8 cellular contexts compared by ENCODE assay signal in genomic region chr5:57316798-57317327, GRCh38.
DNase-seq lines count a peak whose midpoint lies in the region; ATAC-seq and TF ChIP-seq lines count a peak whose summit lies in the region.

No MANE protein-coding gene starts in this region.

- CTCF ChIA-PET in WTC11 (lab: Charles Lee), result no interaction called here

- no peak overlapping the region for H2BK120ac ChIP-seq in mesendoderm (ENCODE audit: low read depth, low read length)

- no peak overlapping the region for H4K5ac ChIP-seq in mesendoderm (ENCODE audit: low read length)

- DNase-seq in AG20443 (ENCODE audit: low spot score), result peak; percentile 73
- peak; percentile 97 for DNase-seq in astrocyte of the cerebellum (ENCODE audit: low read depth)
- peak; percentile 40 for DNase-seq in mesendoderm
- DNase-seq in effector CD4-positive, alpha-beta T cell, result no peak
- no peak for DNase-seq in WTC11 (ENCODE audit: low spot score)
- no peak for DNase-seq in D341Med (ENCODE audit: low spot score)

- H2AK5ac ChIP-seq in mesendoderm (ENCODE audit: low read length), result no peak overlapping the region

- no peaks in the 10 kb centered on the region for H3K79me1 ChIP-seq in mesendoderm (ENCODE audit: low read length)

- H3K4me1 Mint-ChIP-seq in WTC11, result peaks cover 4% of the 10 kb centered on the region

- H3K56ac ChIP-seq in mesendoderm (ENCODE audit: low read length), result no peak overlapping the region

- no peak overlapping the region for H4K8ac ChIP-seq in mesendoderm (ENCODE audit: low read depth, low read length)

- no peaks in the 10 kb centered on the region for H3K27me3 ChIP-seq in mesendoderm (ENCODE audit: insufficient read depth, low read length, poor library complexity)

- no peak overlapping the region for H2BK15ac ChIP-seq in mesendoderm (replicated peaks; ENCODE audit: low read depth)

- ATAC-seq in HG02798 (IDR thresholded peaks at IDR 0.05; ENCODE audit: poor library complexity, unreplicated experiment), result peak; percentile 82
- ATAC-seq in GM21360 (IDR thresholded peaks at IDR 0.05; ENCODE audit: unreplicated experiment), result no peak
- no peak for ATAC-seq in WTC11

- H3K23ac ChIP-seq in mesendoderm (ENCODE audit: low read length), result no peak overlapping the region

- no peak overlapping the region for H3K27ac ChIP-seq in mesendoderm (ENCODE audit: low read depth, low read length)

- no peak overlapping the region for H3K4ac ChIP-seq in mesendoderm (ENCODE audit: low read depth, low read length)

- H3K9ac ChIP-seq in mesendoderm (ENCODE audit: low read length), result no peak overlapping the region

- H2BK5ac ChIP-seq in mesendoderm (ENCODE audit: low read length), result no peak overlapping the region

- H3K4me1 ChIP-seq in mesendoderm (ENCODE audit: control insufficient read depth, low read depth, low read length), result no peaks in the 10 kb centered on the region

- H3K4me3 ChIP-seq in astrocyte of the cerebellum (ENCODE audit: low read depth, low read length), result no peak overlapping the region
- H3K4me3 ChIP-seq in mesendoderm (ENCODE audit: low read length), result no peak overlapping the region

- in situ Hi-C loops in astrocyte of the cerebellum (cut with HindIII; ENCODE audit: low sequenced_read_pairs), result loop anchor here (25.0 kb wide), 1 partner anchor 170 kb away; the partner anchor contains the start of gene ACTBL2

- WGBS in mesendoderm (ENCODE audit: extremely low coverage, insufficient coverage, low lambda C conversion rate), result no CpG with 5 or more reads among the region's 3 CpGs

- H3K27ac Mint-ChIP-seq in WTC11, result no peak overlapping the region

- no peak overlapping the region for H3K18ac ChIP-seq in mesendoderm (ENCODE audit: low read length)

- POLR2A ChIA-PET in WTC11 (lab: Charles Lee), result no interaction called here

- H3K4me3 Mint-ChIP-seq in WTC11, result no peak overlapping the region

- no peaks in the 10 kb centered on the region for H3K27me3 Mint-ChIP-seq in WTC11 (ENCODE audit: low read depth)

- no peak overlapping the region for H3K4me2 ChIP-seq in mesendoderm (ENCODE audit: low read length)

- no peaks in the 10 kb centered on the region for H3K36me3 Mint-ChIP-seq in WTC11

- H3K9me3 Mint-ChIP-seq in WTC11, result peaks cover 3% of the 10 kb centered on the region; the same call in 1 of the 2 replicates

- TF ChIP-seq CTCF in astrocyte of the cerebellum (IDR thresholded peaks at IDR 0.05; ENCODE audit: low read depth, low read length, missing control alignments), result no peak
- no peak for TF ChIP-seq CTCF in WTC11 (IDR thresholded peaks at IDR 0.05)

- H3K36me3 ChIP-seq in mesendoderm (ENCODE audit: control insufficient read depth, insufficient read depth, low read length), result no peaks in the 10 kb centered on the region

- H3K79me2 ChIP-seq in mesendoderm (ENCODE audit: control insufficient read depth, insufficient read depth, low read length), result no peaks in the 10 kb centered on the region

TF ChIP-seq in WTC11, 78 proteins besides CTCF, POLR2A, EP300 and RAD21:
- no peak for TF ChIP-seq NR1H2 (CRISPR knock-in tag; IDR thresholded peaks at IDR 0.05)
- TF ChIP-seq TP53 (CRISPR knock-in tag; IDR thresholded peaks at IDR 0.05), result no peak
- no peak for TF ChIP-seq ZMAT4 (CRISPR knock-in tag; IDR thresholded peaks at IDR 0.05)
- TF ChIP-seq TCF7 (CRISPR knock-in tag; IDR thresholded peaks at IDR 0.05; ENCODE audit: low read depth), result no peak
- no peak for TF ChIP-seq GABPB1 (CRISPR knock-in tag; IDR thresholded peaks at IDR 0.05)
- TF ChIP-seq, protein P1, sequence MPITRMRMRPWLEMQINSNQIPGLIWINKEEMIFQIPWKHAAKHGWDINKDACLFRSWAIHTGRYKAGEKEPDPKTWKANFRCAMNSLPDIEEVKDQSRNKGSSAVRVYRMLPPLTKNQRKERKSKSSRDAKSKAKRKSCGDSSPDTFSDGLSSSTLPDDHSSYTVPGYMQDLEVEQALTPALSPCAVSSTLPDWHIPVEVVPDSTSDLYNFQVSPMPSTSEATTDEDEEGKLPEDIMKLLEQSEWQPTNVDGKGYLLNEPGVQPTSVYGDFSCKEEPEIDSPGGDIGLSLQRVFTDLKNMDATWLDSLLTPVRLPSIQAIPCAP (CRISPR knock-in tag; IDR thresholded peaks at IDR 0.05), result no peak
- TF ChIP-seq HMGA2 (CRISPR knock-in tag; IDR thresholded peaks at IDR 0.05), result no peak
- no peak for TF ChIP-seq FOXK1 (CRISPR knock-in tag; IDR thresholded peaks at IDR 0.05)
- no peak for TF ChIP-seq ZNF219 (CRISPR knock-in tag; IDR thresholded peaks at IDR 0.05; ENCODE audit: borderline replicate concordance)
- TF ChIP-seq CREB1 (CRISPR knock-in tag; IDR thresholded peaks at IDR 0.05), result no peak
- TF ChIP-seq TEAD1 (CRISPR knock-in tag; IDR thresholded peaks at IDR 0.05), result no peak
- no peak for TF ChIP-seq ATF1 (CRISPR knock-in tag; IDR thresholded peaks at IDR 0.05)
- TF ChIP-seq, protein P2, sequence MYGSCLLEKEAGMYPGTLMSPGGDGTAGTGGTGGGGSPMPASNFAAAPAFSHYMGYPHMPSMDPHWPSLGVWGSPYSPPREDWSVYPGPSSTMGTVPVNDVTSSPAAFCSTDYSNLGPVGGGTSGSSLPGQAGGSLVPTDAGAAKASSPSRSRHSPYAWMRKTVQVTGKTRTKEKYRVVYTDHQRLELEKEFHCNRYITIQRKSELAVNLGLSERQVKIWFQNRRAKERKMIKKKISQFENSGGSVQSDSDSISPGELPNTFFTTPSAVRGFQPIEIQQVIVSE (CRISPR knock-in tag; IDR thresholded peaks at IDR 0.05; ENCODE audit: borderline replicate concordance), result no peak
- no peak for TF ChIP-seq SP1 (CRISPR knock-in tag; conservative IDR thresholded peaks at IDR 0.05)
- TF ChIP-seq, protein P3, sequence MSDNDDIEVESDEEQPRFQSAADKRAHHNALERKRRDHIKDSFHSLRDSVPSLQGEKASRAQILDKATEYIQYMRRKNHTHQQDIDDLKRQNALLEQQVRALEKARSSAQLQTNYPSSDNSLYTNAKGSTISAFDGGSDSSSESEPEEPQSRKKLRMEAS (CRISPR knock-in tag; IDR thresholded peaks at IDR 0.05), result no peak
- TF ChIP-seq AFF4 (CRISPR knock-in tag; IDR thresholded peaks at IDR 0.05; ENCODE audit: borderline replicate concordance), result no peak
- TF ChIP-seq MXD4 (CRISPR knock-in tag; IDR thresholded peaks at IDR 0.05; ENCODE audit: borderline replicate concordance), result no peak

Comparison
In these comparisons a context has a peak if more than half of its experiments do, and no peak if none do; other contexts are left out.
1. DNase-seq: peak in AG20443 (single experiment), astrocyte of the cerebellum (single experiment) and mesendoderm (single experiment); none in effector CD4-positive, alpha-beta T cell (single experiment), WTC11 (single experiment) and D341Med (single experiment).